Comparison of ENCODE assay signal across 22 cellular contexts in the genomic region with DNA sequence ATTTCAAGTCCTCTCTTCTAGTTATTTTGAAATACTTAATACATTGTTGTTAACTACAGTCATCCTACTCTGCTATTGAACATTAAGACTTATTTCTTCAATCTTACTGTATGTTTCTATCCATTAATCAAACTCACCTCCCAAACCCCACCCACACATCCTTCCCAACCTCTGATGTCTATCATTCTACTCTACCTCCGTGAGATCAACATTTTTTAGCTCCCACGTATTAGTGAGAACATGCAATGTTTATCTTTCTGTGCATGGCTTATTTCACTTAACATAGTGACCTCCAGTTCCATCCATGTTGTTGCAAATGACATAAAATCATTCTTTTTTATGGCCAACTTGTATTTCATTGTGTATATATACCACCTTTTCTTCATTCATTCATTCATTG.
DNase-seq lines count a peak whose midpoint lies in the region; ATAC-seq and TF ChIP-seq lines count a peak whose summit lies in the region.
"Had no signal": no experiment of that assay in that cellular context is flagged by ENCODE, and none has a peak within 500 bp of the region (broad histone marks: within the 10 kb centered on the region; RNA-seq: fewer than 3 reads in every experiment).

No MANE protein-coding gene starts in this region.

- no peak overlapping the region for H3K27ac ChIP-seq in HEK293 (ENCODE audit: extremely low read depth, low read depth, low read length)
- H3K27ac ChIP-seq: 22Rv1, A549, BLaER1 had no signal

- no peaks in the 10 kb centered on the region for H3K36me3 ChIP-seq in HEK293 (ENCODE audit: control insufficient read depth in 2 of 2, insufficient read depth in 1 of 2, low read length in 2 of 2)
- H3K36me3 ChIP-seq: BE2C, BLaER1 had no signal

- DNase-seq in fibroblast of villous mesenchyme (ENCODE audit: low read depth) (peak; percentile 33), left kidney (ENCODE audit: low read depth, low spot score) (peak; percentile 10), NCI-H1417 treated with DMSO at 0.1 percent for 48 hours (lab: John Stamatoyannopoulos, UW) (no peak)
- DNase-seq: BE2C; C1 segment of cervical spinal cord; CD4-positive, alpha-beta memory T cell; CD4-positive, CD25-positive, alpha-beta regulatory T cell; CD8-positive, alpha-beta memory T cell; COR-L47; DMS 273 treated with DMSO at 0.1 percent for 48 hours; DMS153; DMS53; DMS79; DND-41; EL; GDM1 had no signal

- CTCF ChIA-PET in HEK293 (lab: Yijun Ruan, JAX): interaction anchor here (1.2 kb wide), 1 partner anchor 64 kb away, joined by 3 read pairs; no protein-coding TSS in a partner anchor

- POLR2A ChIA-PET in HEK293 (lab: Yijun Ruan, JAX): no interaction called here

- H3K4me1 ChIP-seq in HEK293 (ENCODE audit: control insufficient read depth, insufficient read depth, low read length): no peaks in the 10 kb centered on the region
- H3K4me1 ChIP-seq: A549, BE2C, BLaER1 had no signal

- H3K4me3 ChIP-seq in HEK293 (ENCODE audit: low read depth, low read length) (no peak overlapping the region), fibroblast of villous mesenchyme (ENCODE audit: low read depth, low read length) (no peak overlapping the region)
- H3K4me3 ChIP-seq: A549, BLaER1, GM12878 had no signal

- TF ChIP-seq CTCF in HEK293 (tag by site-specific recombination; IDR thresholded peaks at IDR 0.05) (no peak), fibroblast of villous mesenchyme (IDR thresholded peaks at IDR 0.05; ENCODE audit: insufficient read depth, low read depth, low read length) (no peak)

- H3K9me3 ChIP-seq in HEK293 (ENCODE audit: control insufficient read depth, insufficient read depth, low read depth, low read length): no peaks in the 10 kb centered on the region
- H3K9me3 ChIP-seq: BE2C had no signal

- ATAC-seq in GM21367 (IDR thresholded peaks at IDR 0.05; ENCODE audit: unreplicated experiment): no peak
- ATAC-seq: A549 had no signal

TF ChIP-seq in HEK293, 187 proteins besides CTCF, POLR2A, EP300 and RAD21:
- TF ChIP-seq SETDB1 (IDR thresholded peaks at IDR 0.05; ENCODE audit: insufficient read length, low read length) (peak; percentile 65), EGR2 (tag by site-specific recombination; IDR thresholded peaks at IDR 0.05; ENCODE audit: low read depth) (peak; percentile 25; the same call in 1 of the 2 replicates), ZNF514 (tag by site-specific recombination; IDR thresholded peaks at IDR 0.05) (no peak), YY1 (tag by site-specific recombination; IDR thresholded peaks at IDR 0.05) (no peak), ZNF23 (tag by site-specific recombination; IDR thresholded peaks at IDR 0.05; ENCODE audit: borderline replicate concordance) (no peak), SP2 (tag by site-specific recombination; IDR thresholded peaks at IDR 0.05) (no peak), ZNF473 (tag by site-specific recombination; IDR thresholded peaks at IDR 0.05) (no peak)
- TF ChIP-seq, protein P1, sequence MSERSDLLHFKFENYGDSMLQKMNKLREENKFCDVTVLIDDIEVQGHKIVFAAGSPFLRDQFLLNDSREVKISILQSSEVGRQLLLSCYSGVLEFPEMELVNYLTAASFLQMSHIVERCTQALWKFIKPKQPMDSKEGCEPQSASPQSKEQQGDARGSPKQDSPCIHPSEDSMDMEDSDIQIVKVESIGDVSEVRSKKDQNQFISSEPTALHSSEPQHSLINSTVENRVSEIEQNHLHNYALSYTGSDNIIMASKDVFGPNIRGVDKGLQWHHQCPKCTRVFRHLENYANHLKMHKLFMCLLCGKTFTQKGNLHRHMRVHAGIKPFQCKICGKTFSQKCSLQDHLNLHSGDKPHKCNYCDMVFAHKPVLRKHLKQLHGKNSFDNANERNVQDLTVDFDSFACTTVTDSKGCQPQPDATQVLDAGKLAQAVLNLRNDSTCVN (tag by site-specific recombination; optimal IDR thresholded peaks at IDR 0.05): no peak
TF ChIP-seq in HEK293: peak in this region for 2.
